ENCODE assay signal across 3 cellular contexts in genomic region chr3:169968224-169968623, GRCh38.
TF ChIP-seq lines count a peak whose summit lies in the region.

No MANE protein-coding gene starts in this region.

TF ChIP-seq in A549, 52 proteins besides CTCF, POLR2A, EP300 and RAD21:
- TF ChIP-seq HES2 (IDR thresholded peaks at IDR 0.05), result no peak
- no peak for TF ChIP-seq NR3C1 (IDR thresholded peaks at IDR 0.05)
- no peak for TF ChIP-seq CEBPB (IDR thresholded peaks at IDR 0.05)
- no peak for TF ChIP-seq MAZ (IDR thresholded peaks at IDR 0.05; ENCODE audit: borderline replicate concordance, low read depth, low read length)
- no peak for TF ChIP-seq PHF8 (IDR thresholded peaks at IDR 0.05; ENCODE audit: borderline replicate concordance, low read depth)
- no peak for TF ChIP-seq HMGXB4 (CRISPR knock-in tag; IDR thresholded peaks at IDR 0.05; ENCODE audit: borderline replicate concordance)
- no peak for TF ChIP-seq ZNF302 (CRISPR knock-in tag; IDR thresholded peaks at IDR 0.05)
- TF ChIP-seq USF2 (IDR thresholded peaks at IDR 0.05), result no peak
- TF ChIP-seq RFX5 (IDR thresholded peaks at IDR 0.05), result no peak
- no peak for TF ChIP-seq POLR2AphosphoS2 (conservative IDR thresholded peaks at IDR 0.05; ENCODE audit: low read length)
- TF ChIP-seq CHD2 (IDR thresholded peaks at IDR 0.05; ENCODE audit: low read length, partially characterized antibody), result no peak
- TF ChIP-seq HOXB5 (CRISPR knock-in tag; IDR thresholded peaks at IDR 0.05), result no peak
- no peak for TF ChIP-seq FOSL2 (IDR thresholded peaks at IDR 0.05)
- TF ChIP-seq FOSL2 (CRISPR knock-in tag; IDR thresholded peaks at IDR 0.05), result no peak
- TF ChIP-seq MAX (IDR thresholded peaks at IDR 0.05), result no peak
- TF ChIP-seq JUN (IDR thresholded peaks at IDR 0.05), result no peak
TF ChIP-seq in A549: peak in this region for 0.

TF ChIP-seq in HCT116, 20 proteins besides CTCF, POLR2A, EP300 and RAD21:
- TF ChIP-seq MAX (IDR thresholded peaks at IDR 0.05) (no peak), SIN3A (IDR thresholded peaks at IDR 0.05; ENCODE audit: low read depth) (no peak), ELF1 (IDR thresholded peaks at IDR 0.05; ENCODE audit: borderline replicate concordance, low read depth) (no peak), CEBPB (IDR thresholded peaks at IDR 0.05; ENCODE audit: low read depth) (no peak), ZFX (IDR thresholded peaks at IDR 0.05) (no peak), SRF (IDR thresholded peaks at IDR 0.05; ENCODE audit: low read depth) (no peak), ZNF274 (IDR thresholded peaks at IDR 0.05; ENCODE audit: low read depth, low read length) (no peak), ZBTB33 (IDR thresholded peaks at IDR 0.05; ENCODE audit: extremely low read depth, insufficient replicate concordance, low read length) (no peak), EZH2 (IDR thresholded peaks at IDR 0.05) (no peak), SP1 (IDR thresholded peaks at IDR 0.05; ENCODE audit: low read depth) (no peak), JUND (IDR thresholded peaks at IDR 0.05) (no peak), ATF3 (IDR thresholded peaks at IDR 0.05) (no peak), YY1 (IDR thresholded peaks at IDR 0.05; ENCODE audit: extremely low read depth, insufficient replicate concordance, low read depth, low read length) (no peak), EGR1 (IDR thresholded peaks at IDR 0.05; ENCODE audit: low read depth) (no peak), TCF7L2 (IDR thresholded peaks at IDR 0.05; ENCODE audit: borderline replicate concordance, extremely low read depth, insufficient read depth, insufficient read length) (no peak), POLR2AphosphoS5 (IDR thresholded peaks at IDR 0.05; ENCODE audit: low read depth, low read length) (no peak)
TF ChIP-seq in HCT116: peak in this region for 0.

TF ChIP-seq in K562, 482 proteins besides CTCF, POLR2A, EP300 and RAD21:
- no peak for TF ChIP-seq TCF7 (IDR thresholded peaks at IDR 0.05; ENCODE audit: borderline replicate concordance)
- no peak for TF ChIP-seq ZNF384 (IDR thresholded peaks at IDR 0.05; ENCODE audit: low read depth, low read length)
- TF ChIP-seq TCF15 (CRISPR knock-in tag; IDR thresholded peaks at IDR 0.05), result no peak
- TF ChIP-seq DIDO1 (tag; IDR thresholded peaks at IDR 0.05; ENCODE audit: low read depth), result no peak
- TF ChIP-seq HMGN3 (IDR thresholded peaks at IDR 0.05; ENCODE audit: borderline replicate concordance, extremely low read depth, insufficient read length, low read depth, low read length), result no peak
- TF ChIP-seq NONO (IDR thresholded peaks at IDR 0.05; ENCODE audit: low read depth in 2 of 2, low read length in 1 of 2), result no peak
- TF ChIP-seq RB1 (IDR thresholded peaks at IDR 0.05; ENCODE audit: low read depth), result no peak
- TF ChIP-seq SMARCA4 (IDR thresholded peaks at IDR 0.05), result no peak
- TF ChIP-seq ZNF239 (CRISPR knock-in tag; IDR thresholded peaks at IDR 0.05), result no peak
TF ChIP-seq in K562: peak in this region for 0.
